In the genomic region with DNA sequence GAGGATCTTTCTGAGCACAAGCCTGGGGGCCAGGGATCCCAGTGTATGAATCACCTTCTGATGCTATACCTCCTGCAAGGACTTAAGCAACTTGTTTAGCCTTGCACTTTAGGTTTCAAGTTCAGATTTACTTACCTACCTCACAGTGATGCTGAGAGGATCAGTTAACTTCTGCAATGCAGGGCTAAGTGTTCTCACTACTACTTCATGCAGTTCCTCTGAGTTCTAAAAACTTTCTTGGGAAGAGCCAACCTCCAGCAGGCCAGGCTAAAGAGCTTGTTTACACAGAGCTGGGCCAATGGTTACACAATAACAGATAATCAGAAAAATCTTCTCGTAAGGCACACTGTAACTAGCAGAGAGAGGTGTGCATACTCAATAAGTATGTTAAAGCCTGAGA, we compare ENCODE assay signal across 16 cellular contexts. TPM values are rescaled to one million over a fixed set of nuclear protein-coding genes. Genes with fewer than 3 reads are reported as not detected.
DNase-seq lines count a peak whose midpoint lies in the region; ATAC-seq and TF ChIP-seq lines count a peak whose summit lies in the region.
"Had no signal": no experiment of that assay in that cellular context is flagged by ENCODE, and none has a peak within 500 bp of the region (broad histone marks: within the 10 kb centered on the region; RNA-seq: fewer than 3 reads in every experiment).

No MANE protein-coding gene starts in this region.

- DNase-seq in AG20443 (ENCODE audit: low spot score), result peak; percentile 32
- DNase-seq in astrocyte of the hippocampus (ENCODE audit: low read depth, low spot score), result peak; percentile 34
- no peak for DNase-seq in heart right ventricle
- peak; percentile 49 for DNase-seq in posterior vena cava (ENCODE audit: low spot score)
- DNase-seq in Calu3, result no peak
- no peak for DNase-seq in HK-2 (ENCODE audit: unreplicated experiment)
- no peak for DNase-seq in LoVo (ENCODE audit: low spot score)
- DNase-seq: activated CD4-positive, alpha-beta T cell treated with anti-CD3 and anti-CD28 coated beads for 1 hour; activated T-cell treated with anti-CD3 and anti-CD28 coated beads, Interleukin-2, amount 50 U/mL, for 1 hour; amniotic stem cell; effector CD4-positive, alpha-beta T cell; glutamatergic neuron; nephron progenitor cell; spleen had no signal

- no peak overlapping the region for H3K4me3 Mint-ChIP-seq in Calu3 (ENCODE audit: low read depth, unreplicated experiment)
- H3K4me3 Mint-ChIP-seq: nephron progenitor cell had no signal

- peaks cover 0 to 86% (median 54%) of the 10 kb centered on the region in 9 donors for H3K36me3 ChIP-seq in heart right ventricle

- H3K36me3 Mint-ChIP-seq in Calu3 (ENCODE audit: insufficient read depth, unreplicated experiment), result peaks cover 35% of the 10 kb centered on the region

- no peak overlapping the region for H3K27ac Mint-ChIP-seq in Calu3 (ENCODE audit: unreplicated experiment)

- peaks cover 0 to 55% (median 31%) of the 10 kb centered on the region in 9 donors for H3K4me1 ChIP-seq in heart right ventricle

- no peaks in the 10 kb centered on the region for H3K9me3 Mint-ChIP-seq in Calu3 (ENCODE audit: low read depth, unreplicated experiment)
- H3K9me3 Mint-ChIP-seq: nephron progenitor cell had no signal

- peaks cover 12% of the 10 kb centered on the region for H3K4me1 Mint-ChIP-seq in Calu3 (ENCODE audit: low read depth, unreplicated experiment)

- no peak overlapping the region for H3K4me3 ChIP-seq in heart right ventricle
- H3K4me3 ChIP-seq: spleen, thyroid gland had no signal

- peak in 6 of 8 donors; percentile 15 to 62 (median 32) for ATAC-seq in heart right ventricle
- no peak for ATAC-seq in HG02973 (IDR thresholded peaks at IDR 0.05; ENCODE audit: unreplicated experiment)

- peak overlapping the region in 7 of 10 donors; percentile 19 to 70 (median 64) for H3K27ac ChIP-seq in heart right ventricle
- H3K27ac ChIP-seq: spleen had no signal

- 34 to 48% methylated on average over 1 of the region's 1 CpG for WGBS in heart right ventricle, 2 donors

- CTCF ChIA-PET in Calu3 (lab: Charles Lee), result interaction anchor here (0.5 kb wide), 1 partner anchor 100 kb away, joined by 3 read pairs; no protein-coding TSS in a partner anchor

- BruUV-seq in Calu3 (replicated peaks; lab: Mats Ljungman, UMichigan), result no TSS peak

- no peaks in the 10 kb centered on the region for H3K27me3 Mint-ChIP-seq in Calu3 (ENCODE audit: unreplicated experiment)

- TF ChIP-seq CTCF in heart right ventricle (IDR thresholded peaks at IDR 0.05), result no peak
- TF ChIP-seq CTCF in Calu3 (IDR thresholded peaks at IDR 0.05; ENCODE audit: unreplicated experiment), result no peak

- H3K27me3 ChIP-seq in heart right ventricle, result no peaks in the 10 kb centered on the region
- H3K27me3 ChIP-seq: spleen, thyroid gland had no signal

- H3K9me3 ChIP-seq in heart right ventricle, result no peaks in the 10 kb centered on the region
- H3K9me3 ChIP-seq: spleen, thyroid gland had no signal

- intact Hi-C loops in heart right ventricle (cut with DNase I), result no loop called here
- intact Hi-C loops in posterior vena cava (cut with DNase I), result no loop called here
- intact Hi-C loops in Calu3 (cut with micrococcal nuclease; ENCODE audit: unreplicated experiment), result no loop called here

RNA-seq across cellular contexts. Expression of gene VEZF1, which starts 13.0 kb away (rescaled TPM):
- 10 to 100 TPM; 56.2 to 81.2 (median 61.5) TPM for total RNA-seq in heart right ventricle
- polyA plus RNA-seq in heart right ventricle, result 10 to 100 TPM; 17.5 to 21.7 TPM
- 10 to 100 TPM; 56.1 to 61.8 TPM for total RNA-seq in posterior vena cava
- total RNA-seq in Calu3 (2022), result 33.4 and 40.4 TPM in 2 replicates

RNA-seq across cellular contexts. Expression of gene CUEDC1, which starts 19.8 kb away (rescaled TPM):
- total RNA-seq in heart right ventricle, result 10 to 100 TPM; 38.3 to 65.0 (median 47.2) TPM
- polyA plus RNA-seq in heart right ventricle, result 10 to 100 TPM; 26.9 to 33.1 TPM
- total RNA-seq in posterior vena cava, result 10 to 100 TPM; 42.3 to 43.6 TPM
- total RNA-seq in Calu3 (2022), result 30.9 and 34.7 TPM in 2 replicates

RNA-seq across cellular contexts. Expression of gene SRSF1, which starts 32.0 kb away (rescaled TPM):
- total RNA-seq in heart right ventricle, result 100 to 1,000 TPM in 3 of 10 donors, 10 to 100 TPM in 7; 79.8 to 130 (median 94.7) TPM
- polyA plus RNA-seq in heart right ventricle, result 10 to 100 TPM; 70.3 to 76.3 TPM
- total RNA-seq in posterior vena cava, result 100 to 1,000 TPM; 120 to 152 TPM
- total RNA-seq in Calu3 (2022), result 232 and 239 TPM in 2 replicates

Comparison
In these comparisons a context has a peak if more than half of its experiments do, and no peak if none do; other contexts are left out.
1. DNase-seq: peak in AG20443 (single experiment), astrocyte of the hippocampus (single experiment) and posterior vena cava (single experiment); none in heart right ventricle (0 of 2), Calu3 (single experiment), HK-2 (single experiment) and LoVo (single experiment).